In genomic region chr6:27471365-27472115, GRCh38 we compare ENCODE assay signal across 8 cellular contexts.
A peak's percentile ranks its signal among the peaks of the same experiment; 100 is the strongest.
DNase-seq lines count a peak whose midpoint lies in the region; TF ChIP-seq lines count a peak whose summit lies in the region.

No MANE protein-coding gene starts in this region.

- H3K36me3 ChIP-seq in ACC112 (ENCODE audit: insufficient read depth, low read length) (peaks cover 10% of the 10 kb centered on the region), mucosa of rectum (ENCODE audit: control insufficient read depth in 2 of 2, insufficient read depth in 2 of 2, low read length in 2 of 2) (peaks cover 12 to 13% of the 10 kb centered on the region in 2 donors)

- peak overlapping the region; percentile 76 for H2AFZ ChIP-seq in ACC112 (ENCODE audit: low read length, unreplicated experiment)

- H3K4me1 ChIP-seq in ACC112 (ENCODE audit: control insufficient read depth, insufficient read depth, low read length, unreplicated experiment) = peaks cover 18% of the 10 kb centered on the region
- peaks cover 4 to 7% of the 10 kb centered on the region in 2 donors for H3K4me1 ChIP-seq in mucosa of rectum (ENCODE audit: control insufficient read depth in 2 of 2, insufficient read depth in 2 of 2, low read length in 2 of 2)

- H3K27ac ChIP-seq in ACC112 (ENCODE audit: low read depth, low read length) = peak overlapping the region; percentile 81
- peak overlapping the region; percentile 93 to 98 for H3K27ac ChIP-seq in mucosa of rectum (ENCODE audit: low read depth in 2 of 2, low read length in 2 of 2)

- no peaks in the 10 kb centered on the region for H3K9me3 ChIP-seq in mucosa of rectum (ENCODE audit: control insufficient read depth in 2 of 2, low read length in 2 of 2)

- H3K9ac ChIP-seq in mucosa of rectum (ENCODE audit: low read depth in 1 of 2, low read length in 2 of 2) = peak overlapping the region; percentile 79 to 95

- no peak for DNase-seq in HFF-Myc (ENCODE audit: extremely low read depth, low read depth)
- DNase-seq in astrocyte of the spinal cord (ENCODE audit: low read depth, low spot score) = no peak
- DNase-seq in NCI-H187 (lab: John Stamatoyannopoulos, UW) = no peak
- no peak for DNase-seq in iPS-NIHi7 (ENCODE audit: extremely low spot score)
- DNase-seq in hepatic stellate cell (ENCODE audit: low spot score) = no peak
- no peak for DNase-seq in MV-4-11 (lab: John Stamatoyannopoulos, UW)

- no peaks in the 10 kb centered on the region for H3K27me3 ChIP-seq in ACC112 (ENCODE audit: insufficient read depth, low read length)
- H3K27me3 ChIP-seq in mucosa of rectum (ENCODE audit: control insufficient read depth in 2 of 2, insufficient read depth in 2 of 2, low read length in 2 of 2) = no peaks in the 10 kb centered on the region

- H3K4me3 ChIP-seq in ACC112 (ENCODE audit: low read depth, low read length) = peak overlapping the region; percentile 96
- H3K4me3 ChIP-seq in HFF-Myc (replicated peaks; ENCODE audit: low read depth, low read length) = peak overlapping the region; percentile 87
- H3K4me3 ChIP-seq in astrocyte of the spinal cord (ENCODE audit: low read depth, low read length) = peak overlapping the region; percentile 66
- peak overlapping the region; percentile 92 to 93 for H3K4me3 ChIP-seq in mucosa of rectum (ENCODE audit: low read length in 2 of 2)

- in situ Hi-C loops in astrocyte of the spinal cord (cut with HindIII; ENCODE audit: low sequenced_read_pairs) = no loop called here

- TF ChIP-seq CTCF in HFF-Myc (IDR thresholded peaks at IDR 0.05; ENCODE audit: low read depth, low read length, missing control alignments) (no peak), astrocyte of the spinal cord (IDR thresholded peaks at IDR 0.05; ENCODE audit: low read depth, low read length) (no peak)

- H3K79me2 ChIP-seq in ACC112 (ENCODE audit: control insufficient read depth, insufficient read depth, low read length, unreplicated experiment) = peaks cover 2% of the 10 kb centered on the region
